7 cellular contexts compared by ENCODE assay signal in the genomic region with DNA sequence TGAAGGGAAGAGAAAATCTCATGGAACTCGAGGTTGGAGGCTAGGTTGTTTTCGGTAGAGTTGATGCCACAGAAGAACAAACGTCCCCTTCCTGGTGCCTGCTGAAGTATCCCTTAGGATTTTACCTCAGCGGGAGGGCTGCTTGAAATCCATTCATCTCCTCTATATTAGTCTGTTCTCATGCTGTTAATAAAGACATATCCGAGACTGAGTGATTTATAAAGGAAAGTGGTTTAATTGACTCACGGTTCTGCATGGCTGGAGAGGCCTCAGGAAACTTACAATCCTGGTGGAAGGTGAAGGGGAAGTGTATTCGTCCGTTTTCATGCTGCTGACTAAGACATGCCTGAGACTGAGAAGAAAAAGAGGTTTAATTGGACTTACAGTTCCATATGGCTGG.
"Had no signal": no experiment of that assay in that cellular context is flagged by ENCODE, and none has a peak within 500 bp of the region (broad histone marks: within the 10 kb centered on the region; RNA-seq: fewer than 3 reads in every experiment).

No MANE protein-coding gene starts in this region.

- H3K36me3 ChIP-seq: HAP-1 had no signal

- H3K9me3 ChIP-seq: HAP-1 had no signal

- DNase-seq: GM23248, GOT3, H7, HFFc6, IMR-90 had no signal

- H3K4me1 ChIP-seq: HAP-1 had no signal

- H3K27ac Mint-ChIP-seq: HFFc6 had no signal

- H3K27ac ChIP-seq: GM23248 had no signal

- H2AFZ ChIP-seq: GM23248 had no signal

- H3K4me3 ChIP-seq: GM23248, HAP-1 had no signal

- ATAC-seq: HCT116 had no signal

- H3K9ac ChIP-seq: GM23248 had no signal

- H3K4me3 Mint-ChIP-seq: HFFc6 had no signal
